In the genomic region with DNA sequence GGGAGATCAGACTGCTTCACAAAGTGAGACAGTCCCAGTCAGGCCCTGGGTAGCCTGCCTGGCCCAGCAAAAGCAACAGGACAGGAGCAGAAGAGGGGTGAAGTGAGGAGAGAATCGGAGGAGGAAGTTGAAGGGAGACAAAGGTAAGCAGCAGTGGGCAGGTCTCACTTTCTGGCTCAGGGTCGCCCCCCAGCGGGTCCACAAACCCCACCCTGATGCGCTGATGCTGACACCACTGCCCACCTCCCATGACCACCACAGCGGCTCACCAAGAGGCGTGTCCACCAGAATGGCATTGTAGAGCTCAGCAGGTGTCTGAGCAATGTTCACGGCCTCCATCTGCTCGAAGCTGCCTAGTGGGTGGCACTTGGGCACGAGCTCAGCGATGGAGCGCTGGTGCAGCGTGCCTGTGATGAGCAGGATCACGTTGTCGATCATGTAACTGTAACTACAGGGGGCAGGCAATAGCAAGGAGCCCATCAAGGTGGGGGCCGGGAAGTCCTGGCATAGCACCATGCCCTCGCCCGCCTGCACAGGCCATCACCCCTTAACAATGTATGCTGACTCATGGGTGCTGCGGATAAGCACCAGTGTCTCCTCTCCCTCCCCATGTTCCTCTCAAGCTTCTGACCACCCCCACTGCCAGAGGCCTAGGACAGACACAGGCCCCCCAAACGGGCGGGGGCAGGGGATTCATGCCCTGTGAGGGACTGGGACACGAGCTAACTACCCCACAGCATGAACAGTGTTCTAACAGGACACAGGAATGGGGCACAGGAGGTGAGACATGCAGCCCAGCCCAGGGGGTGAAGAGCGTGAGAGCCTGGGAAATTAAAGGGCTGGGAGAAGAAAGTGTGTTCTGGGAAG, we compare ENCODE assay signal across 1 cellular context.
TF ChIP-seq lines count a peak whose summit lies in the region.

No MANE protein-coding gene starts in this region.

TF ChIP-seq in SK-N-SH, 30 proteins besides CTCF, POLR2A, EP300 and RAD21:
- TF ChIP-seq TCF12 (IDR thresholded peaks at IDR 0.05) = no peak
- TF ChIP-seq USF1 (IDR thresholded peaks at IDR 0.05; ENCODE audit: borderline replicate concordance, low read depth) = no peak
- TF ChIP-seq MEF2A (IDR thresholded peaks at IDR 0.05; ENCODE audit: borderline replicate concordance, low read depth) = no peak
- TF ChIP-seq MXI1 (IDR thresholded peaks at IDR 0.05; ENCODE audit: low read depth, low read length) = no peak
- no peak for TF ChIP-seq POLR2AphosphoS5 (IDR thresholded peaks at IDR 0.05; ENCODE audit: low read depth, low read length)
- TF ChIP-seq GABPA (IDR thresholded peaks at IDR 0.05; ENCODE audit: low read depth) = no peak
- no peak for TF ChIP-seq RCOR1 (IDR thresholded peaks at IDR 0.05; ENCODE audit: low read length)
- no peak for TF ChIP-seq USF2 (IDR thresholded peaks at IDR 0.05; ENCODE audit: borderline replicate concordance, low read depth, low read length)
- TF ChIP-seq, protein P1, sequence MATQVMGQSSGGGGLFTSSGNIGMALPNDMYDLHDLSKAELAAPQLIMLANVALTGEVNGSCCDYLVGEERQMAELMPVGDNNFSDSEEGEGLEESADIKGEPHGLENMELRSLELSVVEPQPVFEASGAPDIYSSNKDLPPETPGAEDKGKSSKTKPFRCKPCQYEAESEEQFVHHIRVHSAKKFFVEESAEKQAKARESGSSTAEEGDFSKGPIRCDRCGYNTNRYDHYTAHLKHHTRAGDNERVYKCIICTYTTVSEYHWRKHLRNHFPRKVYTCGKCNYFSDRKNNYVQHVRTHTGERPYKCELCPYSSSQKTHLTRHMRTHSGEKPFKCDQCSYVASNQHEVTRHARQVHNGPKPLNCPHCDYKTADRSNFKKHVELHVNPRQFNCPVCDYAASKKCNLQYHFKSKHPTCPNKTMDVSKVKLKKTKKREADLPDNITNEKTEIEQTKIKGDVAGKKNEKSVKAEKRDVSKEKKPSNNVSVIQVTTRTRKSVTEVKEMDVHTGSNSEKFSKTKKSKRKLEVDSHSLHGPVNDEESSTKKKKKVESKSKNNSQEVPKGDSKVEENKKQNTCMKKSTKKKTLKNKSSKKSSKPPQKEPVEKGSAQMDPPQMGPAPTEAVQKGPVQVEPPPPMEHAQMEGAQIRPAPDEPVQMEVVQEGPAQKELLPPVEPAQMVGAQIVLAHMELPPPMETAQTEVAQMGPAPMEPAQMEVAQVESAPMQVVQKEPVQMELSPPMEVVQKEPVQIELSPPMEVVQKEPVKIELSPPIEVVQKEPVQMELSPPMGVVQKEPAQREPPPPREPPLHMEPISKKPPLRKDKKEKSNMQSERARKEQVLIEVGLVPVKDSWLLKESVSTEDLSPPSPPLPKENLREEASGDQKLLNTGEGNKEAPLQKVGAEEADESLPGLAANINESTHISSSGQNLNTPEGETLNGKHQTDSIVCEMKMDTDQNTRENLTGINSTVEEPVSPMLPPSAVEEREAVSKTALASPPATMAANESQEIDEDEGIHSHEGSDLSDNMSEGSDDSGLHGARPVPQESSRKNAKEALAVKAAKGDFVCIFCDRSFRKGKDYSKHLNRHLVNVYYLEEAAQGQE (IDR thresholded peaks at IDR 0.05; ENCODE audit: low read depth, low read length) = no peak
- no peak for TF ChIP-seq TEAD4 (IDR thresholded peaks at IDR 0.05; ENCODE audit: borderline replicate concordance, insufficient read depth)
- TF ChIP-seq GATA2 (CRISPR knock-in tag; IDR thresholded peaks at IDR 0.05) = no peak
- TF ChIP-seq ELF1 (IDR thresholded peaks at IDR 0.05) = no peak
TF ChIP-seq in SK-N-SH: peak in this region for 0.
